ENCODE assay signal across 32 cellular contexts in genomic region chr1:217642455-217642854, GRCh38. TPM values are rescaled to one million over a fixed set of nuclear protein-coding genes. Genes with fewer than 3 reads are reported as not detected.
"Had no signal": no experiment of that assay in that cellular context is flagged by ENCODE, and none has a peak within 500 bp of the region (broad histone marks: within the 10 kb centered on the region; RNA-seq: fewer than 3 reads in every experiment).

No MANE protein-coding gene starts in this region.

- H3K4me1 Mint-ChIP-seq: activated CD4-positive, alpha-beta T cell treated with anti-CD3 and anti-CD28 coated beads for 36 hours; activated CD4-positive, alpha-beta T cell treated with anti-CD3 and anti-CD28 coated beads, Interleukin-2, amount 10 ng/mL, durations not matched to agents 24 days and 14 days; activated CD8-positive, alpha-beta memory T cell treated with anti-CD3 and anti-CD28 coated beads, Interleukin-2, amount 10 ng/mL, durations not matched to agents 7 days and 5 days; activated naive CD8-positive, alpha-beta T cell treated with anti-CD3 and anti-CD28 coated beads for 36 hours; activated naive CD8-positive, alpha-beta T cell treated with anti-CD3 and anti-CD28 coated beads, Interleukin-2, amount 50 U/mL, for 24 hours; T-cell had no signal

- H3K27ac ChIP-seq: adrenal gland, body of pancreas, coronary artery, dorsolateral prefrontal cortex had no signal

- H3K4me1 ChIP-seq: adrenal gland, body of pancreas had no signal

- H3K4me3 ChIP-seq: adrenal gland, body of pancreas, coronary artery, dorsolateral prefrontal cortex had no signal

- H3K36me3 Mint-ChIP-seq: activated CD4-positive, alpha-beta memory T cell treated with anti-CD3 and anti-CD28 coated beads for 36 hours; activated CD8-positive, alpha-beta memory T cell treated with anti-CD3 and anti-CD28 coated beads, Interleukin-2, amount 10 ng/mL, durations not matched to agents 7 days and 5 days; activated naive CD8-positive, alpha-beta T cell treated with anti-CD3 and anti-CD28 coated beads for 36 hours; T-cell had no signal

- H3K9me3 ChIP-seq: adrenal gland, body of pancreas had no signal

- H3K27ac Mint-ChIP-seq: activated CD4-positive, alpha-beta memory T cell treated with anti-CD3 and anti-CD28 coated beads for 36 hours; activated CD4-positive, alpha-beta T cell treated with anti-CD3 and anti-CD28 coated beads for 36 hours; activated CD4-positive, alpha-beta T cell treated with anti-CD3 and anti-CD28 coated beads, Interleukin-2, amount 10 ng/mL, durations not matched to agents 24 days and 14 days; activated CD8-positive, alpha-beta memory T cell treated with anti-CD3 and anti-CD28 coated beads, Interleukin-2, amount 10 ng/mL, durations not matched to agents 7 days and 5 days; activated CD8-positive, alpha-beta T cell treated with anti-CD3 and anti-CD28 coated beads, Interleukin-2, amount 10 ng/mL, durations not matched to agents 7 days and 5 days; activated naive CD8-positive, alpha-beta T cell treated with anti-CD3 and anti-CD28 coated beads for 36 hours; activated naive CD8-positive, alpha-beta T cell treated with anti-CD3 and anti-CD28 coated beads, Interleukin-2, amount 50 U/mL, for 24 hours; activated T-cell treated with anti-CD3 and anti-CD28 coated beads, Interleukin-2, amount 50 U/mL, for 72 hours; dendritic cell treated with granulocyte-macrophage colony-stimulating factor and Interleukin-4, amounts not matched to agents 40 ng/mL and 50 ng/mL, for 4 days; endodermal cell; T-cell; T-helper 1 cell treated with Interleukin-12 subunit alpha and Interleukin-12 subunit beta and Interleukin-4 antibody, amounts not matched to agents 30 μg/mL and 1 μg/mL, for 36 hours; T-helper 2 cell treated with Interferon-gamma antibody and Interleukin-4, amounts not matched to agents 5 μg/mL and 100 μg/mL, for 36 hours had no signal

- FAIRE-seq: frontal cortex had no signal

- H3K27me3 ChIP-seq: adrenal gland, body of pancreas had no signal

- H3K9me3 Mint-ChIP-seq: activated CD4-positive, alpha-beta memory T cell treated with anti-CD3 and anti-CD28 coated beads for 36 hours; activated CD4-positive, alpha-beta T cell treated with anti-CD3 and anti-CD28 coated beads, Interleukin-2, amount 10 ng/mL, durations not matched to agents 24 days and 14 days; activated naive CD8-positive, alpha-beta T cell treated with anti-CD3 and anti-CD28 coated beads, Interleukin-2, amount 50 U/mL, for 24 hours; activated T-cell treated with anti-CD3 and anti-CD28 coated beads, Interleukin-2, amount 50 U/mL, for 72 hours; dendritic cell treated with granulocyte-macrophage colony-stimulating factor and Interleukin-4, amounts not matched to agents 40 ng/mL and 50 ng/mL, for 4 days; endodermal cell; T-helper 1 cell treated with Interleukin-12 subunit alpha and Interleukin-12 subunit beta and Interleukin-4 antibody, amounts not matched to agents 30 μg/mL and 1 μg/mL, for 36 hours; T-helper 2 cell treated with Interferon-gamma antibody and Interleukin-4, amounts not matched to agents 5 μg/mL and 100 μg/mL, for 36 hours had no signal

- DNase-seq: activated CD4-positive, alpha-beta memory T cell treated with anti-CD3 and anti-CD28 coated beads for 36 hours; activated CD4-positive, alpha-beta T cell treated with anti-CD3 and anti-CD28 coated beads for 36 hours; activated CD4-positive, alpha-beta T cell treated with anti-CD3 and anti-CD28 coated beads, Interleukin-2, amount 10 ng/mL, durations not matched to agents 24 days and 14 days; activated CD4-positive, CD25-positive, alpha-beta regulatory T cell; activated CD4-positive, CD25-positive, alpha-beta regulatory T cell treated with anti-CD3 and anti-CD28 coated beads, Interleukin-2, amount 50 U/mL, for 72 hours; activated CD8-positive, alpha-beta memory T cell treated with anti-CD3 and anti-CD28 coated beads, Interleukin-2, amount 10 ng/mL, durations not matched to agents 7 days and 5 days; activated CD8-positive, alpha-beta memory T cell treated with anti-CD3 and anti-CD28 coated beads, Interleukin-2, amount 50 U/mL, for 4 hours; activated CD8-positive, alpha-beta T cell treated with anti-CD3 and anti-CD28 coated beads, Interleukin-2, amount 10 ng/mL, durations not matched to agents 7 days and 5 days; activated gamma-delta T cell; activated naive CD4-positive, alpha-beta T cell; activated naive CD4-positive, alpha-beta T cell treated with anti-CD3 and anti-CD28 coated beads, Interleukin-2, amount 50 U/mL, for 16 hours; activated naive CD8-positive, alpha-beta T cell treated with anti-CD3 and anti-CD28 coated beads for 36 hours; activated naive CD8-positive, alpha-beta T cell treated with anti-CD3 and anti-CD28 coated beads, Interleukin-2, amount 50 U/mL, for 24 hours; activated T-cell treated with anti-CD3 and anti-CD28 coated beads, Interleukin-2, amount 50 U/mL, for 1 hour; activated T-cell treated with anti-CD3 and anti-CD28 coated beads, Interleukin-2, amount 50 U/mL, for 72 hours; adrenal gland; amygdala; aorta; body of pancreas; caudate nucleus; dorsolateral prefrontal cortex; effector memory CD4-positive, alpha-beta T cell; endodermal cell; foreskin fibroblast; T-cell; T1000 had no signal

- ATAC-seq: activated CD4-positive, alpha-beta T cell treated with anti-CD3 and anti-CD28 coated beads for 36 hours; activated CD8-positive, alpha-beta memory T cell treated with anti-CD3 and anti-CD28 coated beads, Interleukin-2, amount 10 ng/mL, durations not matched to agents 7 days and 5 days; activated CD8-positive, alpha-beta T cell treated with anti-CD3 and anti-CD28 coated beads, Interleukin-2, amount 10 ng/mL, durations not matched to agents 7 days and 5 days; activated naive CD8-positive, alpha-beta T cell treated with anti-CD3 and anti-CD28 coated beads, Interleukin-2, amount 50 U/mL, for 24 hours; activated T-cell treated with anti-CD3 and anti-CD28 coated beads, Interleukin-2, amount 50 U/mL, for 72 hours; body of pancreas; esophagus mucosa; T-cell had no signal

- H3K36me3 ChIP-seq: adrenal gland had no signal

- H3K4me3 Mint-ChIP-seq: activated CD4-positive, alpha-beta memory T cell treated with anti-CD3 and anti-CD28 coated beads for 36 hours; activated CD4-positive, alpha-beta T cell treated with anti-CD3 and anti-CD28 coated beads for 36 hours; activated CD4-positive, alpha-beta T cell treated with anti-CD3 and anti-CD28 coated beads, Interleukin-2, amount 10 ng/mL, durations not matched to agents 24 days and 14 days; activated CD8-positive, alpha-beta memory T cell treated with anti-CD3 and anti-CD28 coated beads, Interleukin-2, amount 10 ng/mL, durations not matched to agents 7 days and 5 days; activated CD8-positive, alpha-beta T cell treated with anti-CD3 and anti-CD28 coated beads, Interleukin-2, amount 10 ng/mL, durations not matched to agents 7 days and 5 days; activated naive CD8-positive, alpha-beta T cell treated with anti-CD3 and anti-CD28 coated beads for 36 hours; activated naive CD8-positive, alpha-beta T cell treated with anti-CD3 and anti-CD28 coated beads, Interleukin-2, amount 50 U/mL, for 24 hours; activated T-cell treated with anti-CD3 and anti-CD28 coated beads, Interleukin-2, amount 50 U/mL, for 72 hours; dendritic cell treated with granulocyte-macrophage colony-stimulating factor and Interleukin-4, amounts not matched to agents 40 ng/mL and 50 ng/mL, for 4 days; endodermal cell; T-cell; T-helper 1 cell treated with Interleukin-12 subunit alpha and Interleukin-12 subunit beta and Interleukin-4 antibody, amounts not matched to agents 30 μg/mL and 1 μg/mL, for 36 hours; T-helper 2 cell treated with Interferon-gamma antibody and Interleukin-4, amounts not matched to agents 5 μg/mL and 100 μg/mL, for 36 hours had no signal

RNA-seq across cellular contexts. Expression of gene SPATA17, which starts 11.3 kb away (rescaled TPM):
- total RNA-seq: activated CD4-positive, alpha-beta memory T cell treated with anti-CD3 and anti-CD28 coated beads for 36 hours; activated CD4-positive, alpha-beta T cell treated with anti-CD3 and anti-CD28 coated beads, Interleukin-2, amount 10 ng/mL, durations not matched to agents 24 days and 14 days; activated CD8-positive, alpha-beta memory T cell treated with anti-CD3 and anti-CD28 coated beads, Interleukin-2, amount 10 ng/mL, durations not matched to agents 7 days and 5 days; activated CD8-positive, alpha-beta T cell treated with anti-CD3 and anti-CD28 coated beads, Interleukin-2, amount 10 ng/mL, durations not matched to agents 7 days and 5 days; activated naive CD8-positive, alpha-beta T cell treated with anti-CD3 and anti-CD28 coated beads for 36 hours; activated T-cell treated with anti-CD3 and anti-CD28 coated beads, Interleukin-2, amount 50 U/mL, for 72 hours had no signal
